In the genomic region with DNA sequence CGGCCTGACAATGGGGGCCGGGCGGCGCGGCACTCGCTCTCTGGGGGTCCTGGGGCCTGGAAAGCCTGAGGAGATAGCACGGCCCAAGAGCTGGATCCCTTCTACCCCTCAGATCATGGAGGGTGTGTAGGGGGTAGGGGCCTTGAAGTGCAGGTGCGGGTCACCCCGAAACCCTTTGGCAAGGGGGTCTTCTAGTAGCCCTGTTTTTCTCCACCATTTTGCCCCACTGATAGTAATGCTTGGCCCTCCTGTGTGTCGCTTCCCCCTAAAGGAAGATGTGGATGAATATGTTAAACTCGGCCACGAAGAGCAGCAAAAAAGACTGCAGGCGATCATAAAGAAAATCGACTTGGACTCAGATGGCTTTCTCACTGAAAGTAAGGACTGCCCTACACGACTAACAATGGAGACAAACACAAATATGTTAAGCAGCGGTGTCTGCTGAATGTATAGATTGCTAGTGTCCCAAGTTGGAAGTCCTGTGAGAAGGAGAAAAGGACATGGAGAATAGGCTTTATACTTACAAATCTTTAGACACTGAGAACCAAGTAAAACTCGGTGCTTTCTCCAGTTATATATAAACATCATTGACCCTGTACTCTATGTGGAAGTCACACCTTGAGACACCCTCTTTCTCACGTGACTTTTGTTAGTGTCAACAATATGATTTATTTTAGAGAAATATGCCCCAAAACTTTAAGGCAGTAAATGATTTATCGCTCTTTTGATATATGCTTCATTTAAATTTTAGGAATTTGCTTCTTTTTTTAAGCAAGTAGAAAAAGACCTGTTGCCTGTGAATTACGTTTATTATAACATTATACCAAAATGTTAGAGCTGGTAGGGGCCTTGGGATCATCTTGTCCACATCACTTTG, we compare ENCODE assay signal across 8 cellular contexts. TPM values are rescaled to one million over a fixed set of nuclear protein-coding genes. Genes with fewer than 3 reads are reported as not detected.
DNase-seq lines count a peak whose midpoint lies in the region; ATAC-seq and TF ChIP-seq lines count a peak whose summit lies in the region.

No MANE protein-coding gene starts in this region.

- 21% methylated on average over 14 of the region's 20 CpGs for WGBS in SK-N-SH (ENCODE audit: low lambda C conversion rate)
- WGBS in ovary, 3 donors, result 13 to 15% (median 13%) methylated on average over 19 to 20 of the region's 20 CpGs

- TF ChIP-seq CTCF in A673 (conservative IDR thresholded peaks at IDR 0.05; ENCODE audit: low read depth, low read length) (no peak), SK-N-SH (IDR thresholded peaks at IDR 0.05) (no peak), ovary (IDR thresholded peaks at IDR 0.05) (no peak)

- H3F3A ChIP-seq in SK-N-SH (replicated peaks; ENCODE audit: insufficient read depth), result peaks cover 4% of the 10 kb centered on the region

- peak overlapping the region; percentile 94 for H3K4me3 ChIP-seq in A673 (ENCODE audit: low read depth, low read length, poor library complexity, severe bottlenecking)
- H3K4me3 ChIP-seq in SK-N-SH (ENCODE audit: low read depth in 2 of 2, low read length in 1 of 2), result peak overlapping the region; percentile 85 to 91
- H3K4me3 ChIP-seq in ovary, result peak overlapping the region; percentile 74

- no peaks in the 10 kb centered on the region for H3K9me3 ChIP-seq in A673 (ENCODE audit: low read depth, low read length, poor library complexity, severe bottlenecking)
- H3K9me3 ChIP-seq in SK-N-SH, result no peaks in the 10 kb centered on the region
- no peaks in the 10 kb centered on the region for H3K9me3 ChIP-seq in ovary

- peak overlapping the region; percentile 73 for H2AFZ ChIP-seq in SK-N-SH (ENCODE audit: low read depth)

- CTCF ChIA-PET in A673 (lab: Charles Lee) (no interaction called here), SK-N-SH (lab: Yijun Ruan, JAX) (no interaction called here)

- TF ChIP-seq EP300 in SK-N-SH (IDR thresholded peaks at IDR 0.05; ENCODE audit: borderline replicate concordance in 1 of 2, low read depth in 1 of 2, low read length in 1 of 2) (no peak), ovary (IDR thresholded peaks at IDR 0.05) (no peak)

- intact Hi-C loops in A673 (cut with micrococcal nuclease; ENCODE audit: unreplicated experiment) (no loop called here), ovary (cut with DNase I) (loop anchor here in 1 of 4 donors (10.0 kb wide), 1 partner anchor 612 kb away; no protein-coding TSS in a partner anchor)

- DNase-seq in A673 (ENCODE audit: low spot score) (peak; percentile 21), SK-N-SH (no peak), epithelial cell of prostate (ENCODE audit: low read depth, low spot score) (no peak), ovary (no peak), NCI-H446 (lab: John Stamatoyannopoulos, UW) (no peak)

- H3K4me2 ChIP-seq in SK-N-SH, result peak overlapping the region; percentile 73

- TF ChIP-seq POLR2A in ovary (IDR thresholded peaks at IDR 0.05), result no peak

- H4K20me1 ChIP-seq in SK-N-SH (ENCODE audit: insufficient read depth), result no peaks in the 10 kb centered on the region

- BruUV-seq in A673 (replicated peaks; lab: Mats Ljungman, UMichigan), result TSS peak; percentile 51

- H3K9me2 ChIP-seq in SK-N-SH, result no peaks in the 10 kb centered on the region

- H3K27me3 ChIP-seq in A673 (replicated peaks; ENCODE audit: insufficient read depth, low read depth, low read length, poor library complexity) (no peaks in the 10 kb centered on the region), SK-N-SH (ENCODE audit: insufficient read depth) (no peaks in the 10 kb centered on the region), ovary (no peaks in the 10 kb centered on the region)

- POLR2A ChIA-PET in A673 (lab: Charles Lee; ENCODE audit: low non-redundant PET), result no interaction called here
- POLR2A ChIA-PET in SK-N-SH (lab: Yijun Ruan, JAX), result interaction anchor here (0.7 to 1.7 kb wide), 3 partner anchors 16 to 62 kb away, joined by 3 to 14 read pairs (median 7); partner anchors contain the start of genes PSTPIP1 and SCAPER

- no peak for TF ChIP-seq RAD21 in SK-N-SH (IDR thresholded peaks at IDR 0.05; ENCODE audit: low read length)

- H3K4me1 ChIP-seq in A673 (ENCODE audit: insufficient read depth, low read length, poor library complexity, severe bottlenecking) (peaks cover 10% of the 10 kb centered on the region), SK-N-SH (ENCODE audit: control insufficient read depth in 1 of 2, insufficient read depth in 2 of 2, low read depth in 1 of 2, low read length in 1 of 2) (peaks cover 0 to 7% of the 10 kb centered on the region in 2 experiments; a peak in 1 of 4 replicates), ovary (ENCODE audit: insufficient read depth) (no peaks in the 10 kb centered on the region)

- H3K79me2 ChIP-seq in SK-N-SH (ENCODE audit: insufficient read depth), result peaks cover 32% of the 10 kb centered on the region

- ATAC-seq in GM19023 (IDR thresholded peaks at IDR 0.05; ENCODE audit: unreplicated experiment) (peak; percentile 12), HG03025 (IDR thresholded peaks at IDR 0.05; ENCODE audit: low FRiP score, unreplicated experiment) (no peak), GM21528 (IDR thresholded peaks at IDR 0.05; ENCODE audit: low FRiP score, unreplicated experiment) (no peak)

- H3K27ac ChIP-seq in A673 (ENCODE audit: low read depth, low read length, poor library complexity, severe bottlenecking) (peak overlapping the region; percentile 82), SK-N-SH (ENCODE audit: low read depth in 2 of 2, low read length in 1 of 2) (peak overlapping the region; percentile 42 to 78; a peak in 3 of 4 replicates), epithelial cell of prostate (peak overlapping the region; percentile 41), ovary (peak overlapping the region; percentile 60 to 90)

- H3K36me3 ChIP-seq in A673 (ENCODE audit: insufficient read depth, low read length, poor library complexity, severe bottlenecking) (peaks cover 37% of the 10 kb centered on the region), SK-N-SH (replicated peaks in 1 of 2; ENCODE audit: control insufficient read depth in 1 of 2, insufficient read depth in 2 of 2, low read length in 1 of 2) (peaks cover 34 to 41% of the 10 kb centered on the region in 2 experiments), ovary (no peaks in the 10 kb centered on the region)

- peak overlapping the region; percentile 85 for H3K9ac ChIP-seq in SK-N-SH

TF ChIP-seq in SK-N-SH, 30 proteins besides CTCF, POLR2A, EP300 and RAD21 (continues in another document):
- TF ChIP-seq SMC3 (IDR thresholded peaks at IDR 0.05; ENCODE audit: low read depth, low read length), result no peak
- no peak for TF ChIP-seq EZH2phosphoT487 (IDR thresholded peaks at IDR 0.05; ENCODE audit: borderline replicate concordance, low read depth)
- TF ChIP-seq ELF1 (IDR thresholded peaks at IDR 0.05), result no peak
- no peak for TF ChIP-seq IRF3 (IDR thresholded peaks at IDR 0.05; ENCODE audit: low read depth, low read length)
- no peak for TF ChIP-seq YY1 (IDR thresholded peaks at IDR 0.05; ENCODE audit: low read depth)
- no peak for TF ChIP-seq RFX5 (IDR thresholded peaks at IDR 0.05; ENCODE audit: low read length)
- TF ChIP-seq TEAD4 (IDR thresholded peaks at IDR 0.05; ENCODE audit: borderline replicate concordance, insufficient read depth), result no peak
- no peak for TF ChIP-seq MEF2A (IDR thresholded peaks at IDR 0.05; ENCODE audit: borderline replicate concordance, low read depth)
- TF ChIP-seq, protein P1, sequence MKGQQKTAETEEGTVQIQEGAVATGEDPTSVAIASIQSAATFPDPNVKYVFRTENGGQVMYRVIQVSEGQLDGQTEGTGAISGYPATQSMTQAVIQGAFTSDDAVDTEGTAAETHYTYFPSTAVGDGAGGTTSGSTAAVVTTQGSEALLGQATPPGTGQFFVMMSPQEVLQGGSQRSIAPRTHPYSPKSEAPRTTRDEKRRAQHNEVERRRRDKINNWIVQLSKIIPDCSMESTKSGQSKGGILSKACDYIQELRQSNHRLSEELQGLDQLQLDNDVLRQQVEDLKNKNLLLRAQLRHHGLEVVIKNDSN (IDR thresholded peaks at IDR 0.05; ENCODE audit: borderline replicate concordance, low read depth), result no peak
- no peak for TF ChIP-seq PBX3 (IDR thresholded peaks at IDR 0.05)
- no peak for TF ChIP-seq CHD2 (IDR thresholded peaks at IDR 0.05; ENCODE audit: low read length, partially characterized antibody)
- no peak for TF ChIP-seq FOXJ3 (CRISPR knock-in tag; IDR thresholded peaks at IDR 0.05)

RNA-seq across cellular contexts. Expression of gene RCN2, which starts 0.8 kb away (rescaled TPM):
- total RNA-seq in A673 (2021) (78.6 and 84.5 TPM in 2 replicates), ovary (10 to 100 TPM; 31.7 to 58.2 (median 38.3) TPM)
- polyA plus RNA-seq in SK-N-SH (2012; rRNA removed) (78.6 and 94.1 TPM in 2 replicates), ovary (10 to 100 TPM; 51.3 to 69.2 TPM)
- polyA plus RNA-seq in SK-N-SH (2012; cell fraction: cytosol; rRNA removed), result 117 and 171 TPM in 2 replicates
- 40.1 and 45.9 TPM in 2 replicates for polyA plus RNA-seq in SK-N-SH (2012; cell fraction: nucleus; rRNA removed)

RNA-seq across cellular contexts. Expression of gene SCAPER, which starts 27.2 kb away (rescaled TPM):
- 21.5 and 28.5 TPM in 2 replicates for total RNA-seq in A673 (2021)
- polyA plus RNA-seq in SK-N-SH (2012; rRNA removed), result 1.8 and 2.5 TPM in 2 replicates
- 2.3 and 3.1 TPM in 2 replicates for polyA plus RNA-seq in SK-N-SH (2012; cell fraction: cytosol; rRNA removed)
- polyA plus RNA-seq in SK-N-SH (2012; cell fraction: nucleus; rRNA removed), result 2.8 and 4.2 TPM in 2 replicates
- 10 to 100 TPM; 21.7 to 45.8 (median 29.3) TPM for total RNA-seq in ovary
- polyA plus RNA-seq in ovary, result 10 to 100 TPM; 13.7 to 23.8 TPM
